In the genomic region with DNA sequence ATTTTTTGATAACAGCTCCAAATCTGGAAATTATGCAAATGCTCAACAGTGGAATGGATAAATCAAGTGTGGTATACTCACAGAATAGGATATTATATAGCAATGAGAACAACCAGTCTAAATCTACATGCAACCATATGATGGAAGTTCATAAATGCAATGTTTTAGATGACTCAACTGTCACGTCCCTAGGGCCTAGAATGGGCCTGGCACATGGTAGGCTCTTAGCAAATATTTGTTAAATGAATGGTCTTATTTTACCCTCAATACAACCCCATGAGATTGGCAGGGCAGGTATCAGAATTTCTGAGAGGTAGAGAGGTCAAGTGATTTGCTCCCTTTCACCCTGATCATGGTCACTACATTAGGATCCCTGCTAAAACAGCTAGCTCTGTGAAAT, we compare ENCODE assay signal across 19 cellular contexts. TPM values are rescaled to one million over a fixed set of nuclear protein-coding genes. Genes with fewer than 3 reads are reported as not detected.
A peak's percentile ranks its signal among the peaks of the same experiment; 100 is the strongest.
DNase-seq lines count a peak whose midpoint lies in the region; ATAC-seq, FAIRE-seq and TF ChIP-seq lines count a peak whose summit lies in the region.
"Had no signal": no experiment of that assay in that cellular context is flagged by ENCODE, and none has a peak within 500 bp of the region (broad histone marks: within the 10 kb centered on the region; RNA-seq: fewer than 3 reads in every experiment).

No MANE protein-coding gene starts in this region.

- ATAC-seq in GM18867 (IDR thresholded peaks at IDR 0.05; ENCODE audit: unreplicated experiment) (no peak), HG02642 (IDR thresholded peaks at IDR 0.05; ENCODE audit: poor library complexity, unreplicated experiment) (no peak), GM21717 (IDR thresholded peaks at IDR 0.05; ENCODE audit: unreplicated experiment) (no peak)
- ATAC-seq: Right ventricle myocardium inferior had no signal

- no peaks in the 10 kb centered on the region for H3K27me3 ChIP-seq in SJSA1 (replicated peaks)
- H3K27me3 ChIP-seq in keratinocyte (ENCODE audit: control insufficient read depth, extremely low read depth, insufficient read depth, low read length) = no peaks in the 10 kb centered on the region
- H3K27me3 ChIP-seq in ascending aorta = no peaks in the 10 kb centered on the region
- H3K27me3 ChIP-seq: BLaER1, MG63 had no signal

- peak overlapping the region; percentile 29 for H3K4me2 ChIP-seq in keratinocyte (ENCODE audit: control insufficient read depth, extremely low read depth, insufficient read depth, low read depth, low read length)
- H3K4me2 ChIP-seq: BLaER1, PC-9 had no signal

- H3K79me2 ChIP-seq in keratinocyte (ENCODE audit: control insufficient read depth, insufficient read depth, low read length) = no peaks in the 10 kb centered on the region

- no peaks in the 10 kb centered on the region for H3K36me3 ChIP-seq in SJSA1
- H3K36me3 ChIP-seq in keratinocyte (ENCODE audit: control insufficient read depth in 2 of 2, extremely low read depth in 1 of 2, insufficient read depth in 2 of 2, low read length in 2 of 2) = no peaks in the 10 kb centered on the region
- no peaks in the 10 kb centered on the region for H3K36me3 ChIP-seq in ascending aorta
- H3K36me3 ChIP-seq: BLaER1, HAP-1, MG63 had no signal

- dilution Hi-C loops in keratinocyte (cut with MboI; ENCODE audit: extremely low pct_ligation_motif_present, low sequenced_read_pairs) = no loop called here

- no peaks in the 10 kb centered on the region for H3K9me1 ChIP-seq in keratinocyte (ENCODE audit: control insufficient read depth, extremely low read depth, insufficient read depth, low read length)

- peaks cover 13% of the 10 kb centered on the region for H3K4me1 ChIP-seq in SJSA1 (replicated peaks)
- H3K4me1 ChIP-seq in keratinocyte (ENCODE audit: control insufficient read depth, extremely low read depth, insufficient read depth, low read length) = peaks cover 17% of the 10 kb centered on the region
- H3K4me1 ChIP-seq in ascending aorta = no peaks in the 10 kb centered on the region
- H3K4me1 ChIP-seq: HAP-1 had no signal

- H3K9me3 Mint-ChIP-seq in HFFc6 = no peaks in the 10 kb centered on the region; the same call in 1 of the 2 replicates
- H3K9me3 Mint-ChIP-seq: CD8-positive, alpha-beta memory T cell had no signal

- H3K27ac Mint-ChIP-seq in HFFc6 = peak overlapping the region; percentile 40
- H3K27ac Mint-ChIP-seq: CD8-positive, alpha-beta memory T cell had no signal

- no peaks in the 10 kb centered on the region for H3K27me3 Mint-ChIP-seq in HFFc6 (ENCODE audit: insufficient read depth)

- no peak overlapping the region for H3K4me3 ChIP-seq in SJSA1
- H3K4me3 ChIP-seq in keratinocyte (ENCODE audit: control insufficient read depth in 2 of 3, extremely low read depth in 1 of 3, insufficient read depth in 2 of 3, low read depth in 1 of 3, low read length in 3 of 3) = no peak overlapping the region
- no peak overlapping the region for H3K4me3 ChIP-seq in ascending aorta
- H3K4me3 ChIP-seq: BLaER1, HAP-1, MG63, PC-9 had no signal

- peak overlapping the region; percentile 52; the same call in 1 of the 2 replicates for H3K4me3 Mint-ChIP-seq in HFFc6
- H3K4me3 Mint-ChIP-seq: CD8-positive, alpha-beta memory T cell had no signal

- intact Hi-C loops in ascending aorta (cut with DNase I) = no loop called here

- H3K9me3 ChIP-seq in SJSA1 (replicated peaks) (no peaks in the 10 kb centered on the region), keratinocyte (ENCODE audit: control insufficient read depth, low read depth, low read length) (no peaks in the 10 kb centered on the region), ascending aorta (no peaks in the 10 kb centered on the region)
- H3K9me3 ChIP-seq: BLaER1, HAP-1, MG63 had no signal

- no peaks in the 10 kb centered on the region for H4K20me1 ChIP-seq in keratinocyte (ENCODE audit: control insufficient read depth, extremely low read depth, insufficient read depth, low read length)
- H4K20me1 ChIP-seq: BLaER1 had no signal

- H3K4me1 Mint-ChIP-seq in HFFc6 (ENCODE audit: low read depth) = peaks cover 44% of the 10 kb centered on the region
- H3K4me1 Mint-ChIP-seq: CD8-positive, alpha-beta memory T cell had no signal

- H3K9ac ChIP-seq in keratinocyte (ENCODE audit: control insufficient read depth, extremely low read depth, insufficient read depth, low read length) = no peak overlapping the region
- H3K9ac ChIP-seq: BLaER1 had no signal

- H3K27ac ChIP-seq in SJSA1 = peak overlapping the region; percentile 77
- peak overlapping the region; percentile 10 for H3K27ac ChIP-seq in keratinocyte (ENCODE audit: control insufficient read depth, insufficient read depth, low read length)
- H3K27ac ChIP-seq in ascending aorta = no peak overlapping the region
- H3K27ac ChIP-seq: BLaER1, HL-60, PC-9 had no signal

- peaks cover 14% of the 10 kb centered on the region for H3K36me3 Mint-ChIP-seq in HFFc6 (ENCODE audit: low read depth)
- H3K36me3 Mint-ChIP-seq: CD8-positive, alpha-beta memory T cell had no signal

- DNase-seq in HFFc6 = no peak
- DNase-seq in SJSA1 (ENCODE audit: low read depth in 1 of 2, low spot score in 2 of 2) = no peak
- no peak for DNase-seq in keratinocyte (ENCODE audit: low read depth, low spot score)
- DNase-seq in ascending aorta (ENCODE audit: low spot score in 2 of 2) = no peak
- DNase-seq: CD8-positive, alpha-beta memory T cell; DND-41; NCI-H1092 treated with DMSO at 0.1 percent for 48 hours; NCI-H187; NCI-H446; NCI-H748 treated with DMSO at 0.1 percent for 48 hours had no signal

- no peak for TF ChIP-seq CTCF in HFFc6 (IDR thresholded peaks at IDR 0.05)
- no peak for TF ChIP-seq CTCF in keratinocyte (optimal IDR thresholded peaks at IDR 0.05 in 1 of 3, IDR thresholded peaks at IDR 0.05 in 1 of 3, conservative IDR thresholded peaks at IDR 0.05 in 1 of 3; ENCODE audit: extremely low read depth in 1 of 3, insufficient read depth in 2 of 3, low read length in 3 of 3)
- TF ChIP-seq CTCF in ascending aorta (IDR thresholded peaks at IDR 0.05) = no peak

- no peak for FAIRE-seq in keratinocyte (lab: Jason Lieb, UNC)

- H2AFZ ChIP-seq in keratinocyte (ENCODE audit: control insufficient read depth, low read length) = peak overlapping the region; percentile 51
- H2AFZ ChIP-seq: PC-9 had no signal

RNA-seq across cellular contexts. Expression of a gene that starts 14.6 kb away (rescaled TPM):
- under 1 TPM in 5 of 6 experiments, not detected in 1; 0.07 to 0.17 (median 0.11) TPM for total RNA-seq in HFFc6 (2021; fragmentation: NEBNext Ultra II Directional; extraction: Animal tissue kit (Norgen Biotek cat#: 25700))
- total RNA-seq in SJSA1 (2014; rRNA removed; shearing (Covaris generic)) = 2.8 and 3.1 TPM in 2 replicates
- 0.01 to 0.04 TPM (median 0.02 TPM) in 3 replicates for polyA plus RNA-seq in keratinocyte
- not detected for polyA plus RNA-seq in keratinocyte (2011; ENCODE audit: low read depth)
- not detected in 2 replicates for polyA plus RNA-seq in keratinocyte (2011; cell fraction: cytosol; rRNA removed)
- polyA plus RNA-seq in keratinocyte (2011; cell fraction: nucleus; rRNA removed) = 0.05 and 0.08 TPM in 2 replicates
- polyA plus RNA-seq in keratinocyte (2012; ENCODE audit: low replicate concordance) = 0.06 TPM in 1 of 2 replicates, not detected in the other
- 0.46 TPM in 1 of 3 replicates, not detected in the others for polyA minus RNA-seq in keratinocyte
- not detected for polyA minus RNA-seq in keratinocyte (2011; cell fraction: cytosol; rRNA and poly(A)+ RNA removed)
- polyA minus RNA-seq in keratinocyte (2011; cell fraction: nucleus; rRNA and poly(A)+ RNA removed) = not detected in 2 replicates
- not detected for total RNA-seq in ascending aorta
- total RNA-seq: CD8-positive, alpha-beta memory T cell; PC-9; Right ventricle myocardium inferior had no signal
- polyA plus RNA-seq: CD8-positive, alpha-beta memory T cell had no signal

Comparison
In these comparisons a context has a peak if more than half of its experiments do, and no peak if none do; other contexts are left out.
1. H3K27ac ChIP-seq: peak in SJSA1 (single experiment) and keratinocyte (single experiment); none in ascending aorta (0 of 2).